In genomic region chr20:50027611-50028105, GRCh38 we compare ENCODE assay signal across 9 cellular contexts. TPM values are rescaled to one million over a fixed set of nuclear protein-coding genes. Genes with fewer than 3 reads are reported as not detected.
DNase-seq lines count a peak whose midpoint lies in the region; ATAC-seq and TF ChIP-seq lines count a peak whose summit lies in the region.
"Had no signal": no experiment of that assay in that cellular context is flagged by ENCODE, and none has a peak within 500 bp of the region (broad histone marks: within the 10 kb centered on the region; RNA-seq: fewer than 3 reads in every experiment).

No MANE protein-coding gene starts in this region.

- peaks cover 1 to 9% (median 4%) of the 10 kb centered on the region in 3 donors for H3K27me3 Mint-ChIP-seq in CD14-positive monocyte (ENCODE audit: low read depth in 3 of 3)

- no peaks in the 10 kb centered on the region for H3K36me3 Mint-ChIP-seq in stimulated activated effector memory CD8-positive, alpha-beta T cell treated with anti-CD3 and anti-CD28 coated beads, Interleukin-12 subunit alpha, Interleukin-12 subunit beta, amount 100 ng/mL, for 72 hours
- H3K36me3 Mint-ChIP-seq in CD14-positive monocyte, result peaks cover 2 to 4% of the 10 kb centered on the region in 2 donors

- no peak overlapping the region for H3K27ac Mint-ChIP-seq in stimulated activated effector memory CD8-positive, alpha-beta T cell treated with anti-CD3 and anti-CD28 coated beads, Interleukin-12 subunit alpha, Interleukin-12 subunit beta, amount 100 ng/mL, for 72 hours
- H3K27ac Mint-ChIP-seq in CD14-positive monocyte, result peak overlapping the region in 3 of 7 donors; percentile 5 to 77 (median 50)

- H3K4me1 Mint-ChIP-seq in stimulated activated effector memory CD8-positive, alpha-beta T cell treated with anti-CD3 and anti-CD28 coated beads, Interleukin-12 subunit alpha, Interleukin-12 subunit beta, amount 100 ng/mL, for 72 hours, result no peaks in the 10 kb centered on the region
- H3K4me1 Mint-ChIP-seq in CD14-positive monocyte, result peaks cover 43% of the 10 kb centered on the region

- DNase-seq in H4 (ENCODE audit: low spot score) (peak; percentile 90), astrocyte of the hippocampus (ENCODE audit: low read depth, low spot score) (peak; percentile 98), left ventricle myocardium superior (peak; percentile 88), retinal pigment epithelial cell (ENCODE audit: low read depth) (peak; percentile 69), CD14-positive monocyte (ENCODE audit: low spot score) (no peak), NCI-H146 (lab: John Stamatoyannopoulos, UW) (no peak), HT-29 (ENCODE audit: low spot score) (no peak)
- DNase-seq in stimulated activated effector memory CD8-positive, alpha-beta T cell treated with anti-CD3 and anti-CD28 coated beads, Interleukin-12 subunit alpha, Interleukin-12 subunit beta, amount 100 ng/mL, for 72 hours (ENCODE audit: low spot score in 2 of 2), result no peak
- DNase-seq: activated effector memory CD4-positive, alpha-beta T cell treated with Interleukin-2 at 50 U/mL for 16 hours had no signal

- H3K4me3 ChIP-seq in retinal pigment epithelial cell (ENCODE audit: low read length), result no peak overlapping the region

- H3K9me3 Mint-ChIP-seq in stimulated activated effector memory CD8-positive, alpha-beta T cell treated with anti-CD3 and anti-CD28 coated beads, Interleukin-12 subunit alpha, Interleukin-12 subunit beta, amount 100 ng/mL, for 72 hours, result no peaks in the 10 kb centered on the region
- H3K9me3 Mint-ChIP-seq in CD14-positive monocyte, result peaks cover 0 to 2% (median 0%) of the 10 kb centered on the region in 7 donors

- TF ChIP-seq CTCF in retinal pigment epithelial cell (conservative IDR thresholded peaks at IDR 0.05; ENCODE audit: low read depth, low read length) (no peak), CD14-positive monocyte (IDR thresholded peaks at IDR 0.05) (no peak)

- H3K4me3 Mint-ChIP-seq in stimulated activated effector memory CD8-positive, alpha-beta T cell treated with anti-CD3 and anti-CD28 coated beads, Interleukin-12 subunit alpha, Interleukin-12 subunit beta, amount 100 ng/mL, for 72 hours, result no peak overlapping the region
- no peak overlapping the region for H3K4me3 Mint-ChIP-seq in CD14-positive monocyte

- ATAC-seq in left ventricle myocardium superior, result peak; percentile 93
- no peak for ATAC-seq in stimulated activated effector memory CD8-positive, alpha-beta T cell treated with anti-CD3 and anti-CD28 coated beads, Interleukin-12 subunit alpha, Interleukin-12 subunit beta, amount 100 ng/mL, for 72 hours

- intact Hi-C loops in left ventricle myocardium superior (cut with micrococcal nuclease), result no loop called here
- intact Hi-C loops in CD14-positive monocyte (cut with micrococcal nuclease), result no loop called here

RNA-seq across cellular contexts. Expression of gene SNAI1, which starts 44.9 kb away (rescaled TPM):
- 5.5 and 10.5 TPM in 2 replicates for total RNA-seq in H4 (2014; rRNA removed; shearing (Covaris generic))
- 0.82 TPM for total RNA-seq in left ventricle myocardium superior
- 1 to 10 TPM; 2.4 to 2.6 TPM for polyA plus RNA-seq in CD14-positive monocyte
- total RNA-seq in HT-29 (2014; rRNA removed; shearing (Covaris generic)), result 1.5 and 2.6 TPM in 2 replicates

Comparison
In these comparisons a context has a peak if more than half of its experiments do, and no peak if none do; other contexts are left out.
1. DNase-seq: peak in H4 (single experiment), astrocyte of the hippocampus (single experiment), left ventricle myocardium superior (single experiment) and retinal pigment epithelial cell (single experiment); none in stimulated activated effector memory CD8-positive, alpha-beta T cell treated with anti-CD3 and anti-CD28 coated beads, Interleukin-12 subunit alpha, Interleukin-12 subunit beta, amount 100 ng/mL, for 72 hours (0 of 2), CD14-positive monocyte (single experiment), NCI-H146 (single experiment) and HT-29 (single experiment).